ENCODE assay signal across 7 cellular contexts in genomic region chr3:51092141-51092540, GRCh38.
A peak's percentile ranks its signal among the peaks of the same experiment; 100 is the strongest.
DNase-seq lines count a peak whose midpoint lies in the region; TF ChIP-seq lines count a peak whose summit lies in the region.
"Not testable (repeated sequence)": the region's sequence is repeated elsewhere in the genome, so short reads cannot be mapped to it uniquely, and the experiment has no call there.

No MANE protein-coding gene starts in this region.

- not testable (repeated sequence) for H3K36me3 ChIP-seq in HEK293 (ENCODE audit: control insufficient read depth in 2 of 2, insufficient read depth in 1 of 2, low read length in 2 of 2); WERI-Rb-1

- peak; percentile 81 for DNase-seq in ELF-1 (ENCODE audit: low read depth, low spot score)
- peak; percentile 45 for DNase-seq in NCI-H2171 treated with DMSO at 0.1 percent for 48 hours (lab: John Stamatoyannopoulos, UW)
- peak; percentile 17 for DNase-seq in NCI-H510A (lab: John Stamatoyannopoulos, UW)
- DNase-seq in NCI-H82 (lab: John Stamatoyannopoulos, UW), result peak; percentile 79
- peak; percentile 57 for DNase-seq in WERI-Rb-1
- DNase-seq in left kidney (ENCODE audit: low read depth, low spot score), result peak; percentile 64

- TF ChIP-seq CTCF in HEK293 (tag by site-specific recombination; IDR thresholded peaks at IDR 0.05); WERI-Rb-1 (IDR thresholded peaks at IDR 0.05; ENCODE audit: low read depth, low read length): not testable (repeated sequence)

- not testable (repeated sequence) for H3K4me1 ChIP-seq in HEK293 (ENCODE audit: control insufficient read depth, insufficient read depth, low read length)

- not testable (repeated sequence) for H3K27me3 ChIP-seq in WERI-Rb-1 (ENCODE audit: insufficient read depth, low read depth, severe bottlenecking)

- CTCF ChIA-PET in HEK293 (lab: Yijun Ruan, JAX), result not testable (repeated sequence)

- not testable (repeated sequence) for H3K9me3 ChIP-seq in HEK293 (ENCODE audit: control insufficient read depth, insufficient read depth, low read depth, low read length); WERI-Rb-1 (ENCODE audit: severe bottlenecking)

- not testable (repeated sequence) for H3K4me3 ChIP-seq in HEK293 (ENCODE audit: low read depth, low read length); WERI-Rb-1 (ENCODE audit: low read depth, low read length)

- H3K27ac ChIP-seq in HEK293 (ENCODE audit: extremely low read depth, low read depth, low read length); WERI-Rb-1: not testable (repeated sequence)

- POLR2A ChIA-PET in HEK293 (lab: Yijun Ruan, JAX), result not testable (repeated sequence)

TF ChIP-seq in HEK293, 187 proteins besides CTCF, POLR2A, EP300 and RAD21:
- 0 out of 2 replicates have a peak, but pooled peaks have one; percentile 6 for TF ChIP-seq EGR2 (tag by site-specific recombination; IDR thresholded peaks at IDR 0.05; ENCODE audit: low read depth)
TF ChIP-seq in HEK293: peak in this region for 1; not testable (repeated sequence) for 186.

Comparison
In these comparisons a context has a peak if more than half of its experiments do, and no peak if none do; other contexts are left out.
1. DNase-seq: peak in every context shown above with its lines; median percentile 81 in ELF-1; 79 in NCI-H82; 64 in left kidney; 57 in WERI-Rb-1; 45 in NCI-H2171 treated with DMSO at 0.1 percent for 48 hours; 17 in NCI-H510A.